Comparison of ENCODE assay signal across 15 cellular contexts in the genomic region with DNA sequence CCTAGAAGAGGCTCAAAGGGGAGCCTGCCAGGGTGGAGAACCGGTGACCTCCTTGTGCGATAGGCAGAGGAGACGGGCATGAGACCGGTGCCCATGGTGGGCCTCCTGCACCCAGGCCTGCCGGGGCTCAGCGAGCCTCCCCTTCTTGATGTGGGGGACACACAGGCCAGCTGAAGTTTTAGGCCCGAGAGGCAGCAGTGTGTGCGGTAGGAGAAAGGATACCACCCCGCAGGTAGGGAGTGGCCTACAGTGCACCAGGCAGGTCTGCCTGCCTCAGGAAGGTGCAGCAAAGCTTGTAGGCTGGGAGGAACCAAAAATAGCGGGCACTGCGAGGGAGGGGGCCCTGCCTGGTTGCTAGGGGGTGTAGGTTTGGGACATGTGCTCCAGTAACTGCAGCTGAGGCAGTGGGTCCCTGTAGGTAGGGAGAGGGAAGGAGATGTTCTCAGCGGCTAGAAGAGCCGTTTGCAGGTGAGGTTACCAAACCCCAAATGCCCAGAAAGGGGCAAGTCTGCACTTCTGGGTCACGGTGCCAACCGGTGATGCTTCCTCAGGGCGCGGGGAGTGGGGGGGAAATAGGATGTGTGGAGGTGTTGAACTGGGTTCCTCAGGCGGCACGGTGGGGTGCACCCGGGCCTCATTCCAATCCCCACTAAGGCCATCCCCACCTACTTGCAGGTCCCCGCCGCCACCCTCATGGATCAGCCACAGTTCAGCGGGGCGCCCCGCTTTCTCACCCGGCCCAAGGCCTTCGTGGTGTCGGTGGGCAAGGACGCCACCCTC. TPM values are rescaled to one million over a fixed set of nuclear protein-coding genes. Genes with fewer than 3 reads are reported as not detected.
DNase-seq lines count a peak whose midpoint lies in the region; TF ChIP-seq lines count a peak whose summit lies in the region.
"Had no signal": no experiment of that assay in that cellular context is flagged by ENCODE, and none has a peak within 500 bp of the region (broad histone marks: within the 10 kb centered on the region; RNA-seq: fewer than 3 reads in every experiment).

No MANE protein-coding gene starts in this region.

- no peaks in the 10 kb centered on the region for H4K20me1 ChIP-seq in osteoblast (ENCODE audit: insufficient read depth, low read length)

- no peaks in the 10 kb centered on the region for H3K4me1 ChIP-seq in colonic mucosa
- no peaks in the 10 kb centered on the region for H3K4me1 ChIP-seq in osteoblast (ENCODE audit: insufficient read depth, low read length)
- H3K4me1 ChIP-seq: breast epithelium had no signal

- no peak overlapping the region for H3K27ac Mint-ChIP-seq in activated CD4-positive, alpha-beta T cell treated with anti-CD3 and anti-CD28 coated beads, Interleukin-2, amount 10 ng/mL, durations not matched to agents 7 days and 5 days
- H3K27ac Mint-ChIP-seq: activated CD8-positive, alpha-beta memory T cell treated with anti-CD3 and anti-CD28 coated beads, Interleukin-2, amount 10 ng/mL, durations not matched to agents 7 days and 5 days; activated naive CD8-positive, alpha-beta T cell treated with anti-CD3 and anti-CD28 coated beads, Interleukin-2, amount 10 ng/mL, durations not matched to agents 7 days and 5 days had no signal

- H3K36me3 ChIP-seq in colonic mucosa (no peaks in the 10 kb centered on the region), osteoblast (ENCODE audit: insufficient read depth, low read length) (no peaks in the 10 kb centered on the region)
- H3K36me3 ChIP-seq: breast epithelium had no signal

- H3K9me3 ChIP-seq in colonic mucosa, result no peaks in the 10 kb centered on the region
- H3K9me3 ChIP-seq in osteoblast (ENCODE audit: low read depth, low read length), result no peaks in the 10 kb centered on the region

- H3K79me2 ChIP-seq in osteoblast (ENCODE audit: insufficient read depth, low read length), result no peaks in the 10 kb centered on the region

- no peaks in the 10 kb centered on the region for H3K9me3 Mint-ChIP-seq in activated CD4-positive, alpha-beta T cell treated with anti-CD3 and anti-CD28 coated beads, Interleukin-2, amount 10 ng/mL, durations not matched to agents 7 days and 5 days
- H3K9me3 Mint-ChIP-seq: activated naive CD8-positive, alpha-beta T cell treated with anti-CD3 and anti-CD28 coated beads, Interleukin-2, amount 10 ng/mL, durations not matched to agents 7 days and 5 days had no signal

- intact Hi-C loops in colonic mucosa (cut with DNase I), result loop anchor here (10.0 kb wide), 1 partner anchor 294 kb away; no protein-coding TSS in a partner anchor

- H3K4me2 ChIP-seq in osteoblast (ENCODE audit: insufficient read depth, low read length), result no peak overlapping the region

- H3K4me3 Mint-ChIP-seq in activated CD4-positive, alpha-beta T cell treated with anti-CD3 and anti-CD28 coated beads, Interleukin-2, amount 10 ng/mL, durations not matched to agents 7 days and 5 days, result peak overlapping the region; percentile 26
- H3K4me3 Mint-ChIP-seq: activated CD8-positive, alpha-beta memory T cell treated with anti-CD3 and anti-CD28 coated beads, Interleukin-2, amount 10 ng/mL, durations not matched to agents 7 days and 5 days; activated naive CD8-positive, alpha-beta T cell treated with anti-CD3 and anti-CD28 coated beads, Interleukin-2, amount 10 ng/mL, durations not matched to agents 7 days and 5 days had no signal

- no peak overlapping the region for H2AFZ ChIP-seq in osteoblast (ENCODE audit: low read length)

- H3K4me3 ChIP-seq in colonic mucosa (no peak overlapping the region), osteoblast (ENCODE audit: insufficient read depth, low read length) (no peak overlapping the region)
- H3K4me3 ChIP-seq: breast epithelium had no signal

- no peak overlapping the region for H3K9ac ChIP-seq in colonic mucosa (ENCODE audit: low read depth in 2 of 2, low read length in 2 of 2)

- CTCF ChIA-PET in activated CD4-positive, alpha-beta T cell treated with anti-CD3 and anti-CD28 coated beads, Interleukin-2, amount 10 ng/mL, durations not matched to agents 7 days and 5 days (lab: Charles Lee), result interaction anchor here (1.2 to 1.8 kb wide), 3 partner anchors 46 to 81 kb away, joined by 3 to 4 read pairs (median 4); partner anchors contain the start of gene IBA57

- peaks cover 2% of the 10 kb centered on the region for H3K4me1 Mint-ChIP-seq in activated CD4-positive, alpha-beta T cell treated with anti-CD3 and anti-CD28 coated beads, Interleukin-2, amount 10 ng/mL, durations not matched to agents 7 days and 5 days

- no peak for DNase-seq in activated CD4-positive, alpha-beta T cell treated with anti-CD3 and anti-CD28 coated beads, Interleukin-2, amount 10 ng/mL, durations not matched to agents 7 days and 5 days
- no peak for DNase-seq in activated CD4-positive, alpha-beta T cell treated with anti-CD3 and anti-CD28 coated beads for 4 hours
- peak; percentile 44 for DNase-seq in GM20000 (ENCODE audit: low spot score)
- peak; percentile 15 for DNase-seq in colonic mucosa
- peak; percentile 90 for DNase-seq in osteoblast (ENCODE audit: insufficient read length, low spot score, missing footprints)
- no peak for DNase-seq in NCI-H2196 (lab: John Stamatoyannopoulos, UW; ENCODE audit: unreplicated experiment)
- no peak for DNase-seq in NCI-H1417 (lab: John Stamatoyannopoulos, UW)
- no peak for DNase-seq in stimulated activated CD4-positive, alpha-beta T cell treated with anti-CD3 and anti-CD28 coated beads, Interleukin-4, amount 100 ng/mL, for 1 hour
- DNase-seq: activated CD8-positive, alpha-beta memory T cell treated with anti-CD3 and anti-CD28 coated beads, Interleukin-2, amount 10 ng/mL, durations not matched to agents 7 days and 5 days; activated naive CD8-positive, alpha-beta T cell treated with anti-CD3 and anti-CD28 coated beads, Interleukin-2, amount 10 ng/mL, durations not matched to agents 7 days and 5 days; effector CD8-positive, alpha-beta T cell; NCI-H2029 treated with DMSO at 0.1 percent for 48 hours; NCI-H526; trophoblast cell had no signal

- TF ChIP-seq CTCF in GM20000 (IDR thresholded peaks at IDR 0.05; ENCODE audit: extremely low read depth, missing control alignments) (no peak), colonic mucosa (IDR thresholded peaks at IDR 0.05) (no peak), osteoblast (IDR thresholded peaks at IDR 0.05; ENCODE audit: extremely low read depth, low read depth, low read length) (no peak)

- no peak overlapping the region for H3K27ac ChIP-seq in colonic mucosa
- no peak overlapping the region for H3K27ac ChIP-seq in osteoblast (ENCODE audit: low read depth, low read length)
- H3K27ac ChIP-seq: breast epithelium had no signal

- POLR2A ChIA-PET in activated CD4-positive, alpha-beta T cell treated with anti-CD3 and anti-CD28 coated beads, Interleukin-2, amount 10 ng/mL, durations not matched to agents 7 days and 5 days (lab: Charles Lee), result no interaction called here

- H3K27me3 ChIP-seq in colonic mucosa, result no peaks in the 10 kb centered on the region
- H3K27me3 ChIP-seq in osteoblast (ENCODE audit: insufficient read depth, low read length), result peaks cover 6% of the 10 kb centered on the region
- H3K27me3 ChIP-seq: breast epithelium had no signal

- peaks cover under 1% of the 10 kb centered on the region for H3K27me3 Mint-ChIP-seq in activated CD4-positive, alpha-beta T cell treated with anti-CD3 and anti-CD28 coated beads, Interleukin-2, amount 10 ng/mL, durations not matched to agents 7 days and 5 days
- H3K27me3 Mint-ChIP-seq: activated CD8-positive, alpha-beta memory T cell treated with anti-CD3 and anti-CD28 coated beads, Interleukin-2, amount 10 ng/mL, durations not matched to agents 7 days and 5 days; activated naive CD8-positive, alpha-beta T cell treated with anti-CD3 and anti-CD28 coated beads, Interleukin-2, amount 10 ng/mL, durations not matched to agents 7 days and 5 days had no signal

- H3K36me3 Mint-ChIP-seq in activated CD4-positive, alpha-beta T cell treated with anti-CD3 and anti-CD28 coated beads, Interleukin-2, amount 10 ng/mL, durations not matched to agents 7 days and 5 days (ENCODE audit: low read depth), result no peaks in the 10 kb centered on the region
- H3K36me3 Mint-ChIP-seq: activated CD8-positive, alpha-beta memory T cell treated with anti-CD3 and anti-CD28 coated beads, Interleukin-2, amount 10 ng/mL, durations not matched to agents 7 days and 5 days had no signal

RNA-seq across cellular contexts. Expression of gene OBSCN, which starts 3.4 kb away (rescaled TPM):
- 10 to 100 TPM; 13.8 to 21.8 TPM for total RNA-seq in activated CD4-positive, alpha-beta T cell treated with anti-CD3 and anti-CD28 coated beads, Interleukin-2, amount 10 ng/mL, durations not matched to agents 7 days and 5 days
- total RNA-seq in colonic mucosa (1 to 10 TPM; 3.6 to 7.9 TPM), osteoblast (2.9 and 3.2 TPM in 2 replicates)

RNA-seq across cellular contexts. Expression of gene IBA57, which starts 45.7 kb away (rescaled TPM):
- 1 to 10 TPM; 6.4 to 8.2 TPM for total RNA-seq in activated CD4-positive, alpha-beta T cell treated with anti-CD3 and anti-CD28 coated beads, Interleukin-2, amount 10 ng/mL, durations not matched to agents 7 days and 5 days
- total RNA-seq in colonic mucosa (10 to 100 TPM; 11.0 to 16.9 TPM), osteoblast (4.4 and 4.7 TPM in 2 replicates)

Comparison
In these comparisons a context has a peak if more than half of its experiments do, and no peak if none do; other contexts are left out.
1. DNase-seq: peak in GM20000 (single experiment), colonic mucosa (single experiment) and osteoblast (single experiment); none in activated CD4-positive, alpha-beta T cell treated with anti-CD3 and anti-CD28 coated beads, Interleukin-2, amount 10 ng/mL, durations not matched to agents 7 days and 5 days (single experiment), activated CD4-positive, alpha-beta T cell treated with anti-CD3 and anti-CD28 coated beads for 4 hours (0 of 2), NCI-H2196 (single experiment), NCI-H1417 (0 of 3) and stimulated activated CD4-positive, alpha-beta T cell treated with anti-CD3 and anti-CD28 coated beads, Interleukin-4, amount 100 ng/mL, for 1 hour (single experiment).